In the genomic region with DNA sequence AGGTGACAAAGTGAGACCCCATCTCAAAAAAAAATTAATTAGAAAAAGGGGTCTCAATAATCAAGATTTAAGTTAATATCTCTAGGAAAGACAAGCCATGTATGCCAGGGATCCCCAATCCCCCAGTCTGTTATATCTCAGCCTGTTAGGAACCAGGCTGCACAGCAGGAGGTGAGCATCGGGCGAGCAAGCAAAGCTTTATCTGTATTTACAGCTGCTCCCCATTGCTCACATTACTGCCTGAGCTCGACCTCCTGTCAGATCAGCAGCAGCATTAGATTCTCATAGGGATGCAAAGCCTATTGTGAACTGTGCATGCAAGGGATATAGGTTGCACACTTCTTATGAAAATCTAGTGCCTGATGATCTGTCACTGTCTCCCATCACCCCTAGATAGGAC, we compare ENCODE assay signal across 21 cellular contexts.
A peak's percentile ranks its signal among the peaks of the same experiment; 100 is the strongest.
DNase-seq lines count a peak whose midpoint lies in the region; ATAC-seq, FAIRE-seq and TF ChIP-seq lines count a peak whose summit lies in the region.
"Had no signal": no experiment of that assay in that cellular context is flagged by ENCODE, and none has a peak within 500 bp of the region (broad histone marks: within the 10 kb centered on the region; RNA-seq: fewer than 3 reads in every experiment).

No MANE protein-coding gene starts in this region.

- TF ChIP-seq RAD21 in K562 (CRISPR knock-in tag; conservative IDR thresholded peaks at IDR 0.05 in 1 of 2, IDR thresholded peaks at IDR 0.05 in 1 of 2) = no peak

- no peaks in the 10 kb centered on the region for H3K9me1 ChIP-seq in K562 (ENCODE audit: control insufficient read depth, insufficient read depth, low read length)

- FAIRE-seq in K562 (lab: Jason Lieb, UNC) = no peak
- FAIRE-seq: A549, D721Med, G401.6, GM12891, GM19239 had no signal

- H3K4me3 ChIP-seq in Karpas-422 (ENCODE audit: low read length) (no peak overlapping the region), SJCRH30 (no peak overlapping the region), K562 (no peak overlapping the region)
- H3K4me3 ChIP-seq: A549; BLaER1 treated with 17β-estradiol and CSF1 and Interleukin-3, amounts not matched to agents 10 nM and 100 nM had no signal

- H2AFZ ChIP-seq in Karpas-422 (ENCODE audit: low read length) (no peak overlapping the region), K562 (ENCODE audit: low read depth, low read length) (no peak overlapping the region)

- H3K79me2 ChIP-seq in Karpas-422 (ENCODE audit: low read length) (no peaks in the 10 kb centered on the region), K562 (ENCODE audit: control insufficient read depth, insufficient read depth, low read length) (no peaks in the 10 kb centered on the region)

- TF ChIP-seq CTCF in K562 (IDR thresholded peaks at IDR 0.05 in 2 of 3, conservative IDR thresholded peaks at IDR 0.05 in 1 of 3; ENCODE audit: insufficient read depth in 2 of 3, low read depth in 1 of 3, low read length in 3 of 3) = no peak

- BruUV-seq in K562 (replicated peaks; lab: Mats Ljungman, UMichigan) = no TSS peak

- no peak for TF ChIP-seq EP300 in K562 (IDR thresholded peaks at IDR 0.05; ENCODE audit: low read length)

- H4K20me1 ChIP-seq in Karpas-422 (ENCODE audit: insufficient read depth, low read depth, low read length) = no peaks in the 10 kb centered on the region
- no peaks in the 10 kb centered on the region for H4K20me1 ChIP-seq in K562 (replicated peaks; ENCODE audit: control insufficient read depth, insufficient read depth, low read length)
- H4K20me1 ChIP-seq: BLaER1 treated with 17β-estradiol and CSF1 and Interleukin-3, amounts not matched to agents 10 nM and 100 nM had no signal

- H3K36me3 ChIP-seq in Karpas-422 (ENCODE audit: insufficient read depth, low read length) = no peaks in the 10 kb centered on the region
- no peaks in the 10 kb centered on the region for H3K36me3 ChIP-seq in SJCRH30
- no peaks in the 10 kb centered on the region for H3K36me3 ChIP-seq in K562 (ENCODE audit: control insufficient read depth, insufficient read depth, low read length)
- H3K36me3 ChIP-seq: BLaER1 treated with 17β-estradiol and CSF1 and Interleukin-3, amounts not matched to agents 10 nM and 100 nM had no signal

- H3K4me1 ChIP-seq in Karpas-422 (ENCODE audit: low read length) (peaks cover 13% of the 10 kb centered on the region), SJCRH30 (no peaks in the 10 kb centered on the region), K562 (replicated peaks in 1 of 2; ENCODE audit: control insufficient read depth in 2 of 2, insufficient read depth in 2 of 2, low read length in 2 of 2) (peaks cover 0 to 14% of the 10 kb centered on the region in 2 experiments; a peak in 2 of 5 replicates)
- H3K4me1 ChIP-seq: A549; BLaER1 treated with 17β-estradiol and CSF1 and Interleukin-3, amounts not matched to agents 10 nM and 100 nM; Caco-2 had no signal

- H3K9ac ChIP-seq in Karpas-422 (ENCODE audit: low read length) (no peak overlapping the region), K562 (ENCODE audit: insufficient read depth in 1 of 2, low read depth in 2 of 2, low read length in 2 of 2) (no peak overlapping the region)
- H3K9ac ChIP-seq: BLaER1 treated with 17β-estradiol and CSF1 and Interleukin-3, amounts not matched to agents 10 nM and 100 nM had no signal

- WGBS in K562 (ENCODE audit: insufficient coverage, low coverage, missing lambda C conversion rate) = 3% methylated on average over 3 of the region's 3 CpGs

- POLR2A ChIA-PET in K562 (lab: Yijun Ruan, JAX) = no interaction called here

- CTCF ChIA-PET in K562 (lab: Yijun Ruan, JAX; ENCODE audit: low intra/inter-chr PET ratio) = no interaction called here

- in situ Hi-C loops in K562 (cut with MboI) = no loop called here

- H3K9me2 ChIP-seq in Karpas-422 (replicated peaks; ENCODE audit: insufficient read depth, low read length) = no peaks in the 10 kb centered on the region

- H3K27ac ChIP-seq in Karpas-422 (ENCODE audit: low read length) (no peak overlapping the region), SJCRH30 (no peak overlapping the region), K562 (ENCODE audit: extremely low read depth, low read depth, low read length) (no peak overlapping the region)
- H3K27ac ChIP-seq: 22Rv1; A549; BLaER1 treated with 17β-estradiol and CSF1 and Interleukin-3, amounts not matched to agents 10 nM and 100 nM; C4-2B had no signal

- H3K4me2 ChIP-seq in Karpas-422 (ENCODE audit: low read depth, low read length, poor library complexity, severe bottlenecking) (no peak overlapping the region), K562 (ENCODE audit: insufficient read depth, low read length) (no peak overlapping the region)
- H3K4me2 ChIP-seq: A549; BLaER1 treated with 17β-estradiol and CSF1 and Interleukin-3, amounts not matched to agents 10 nM and 100 nM had no signal

- DNase-seq in Karpas-422 = peak; percentile 9
- DNase-seq in SJCRH30 = peak; percentile 49 to 53
- peak in 2 of 4 experiments; percentile 31 to 70 for DNase-seq in K562 (ENCODE audit: extremely low read depth in 1 of 4, low spot score in 3 of 4)
- DNase-seq in NCI-H2081 (lab: John Stamatoyannopoulos, UW) = no peak
- DNase-seq: AML-193; Caco-2; Calu3; CD4-positive, alpha-beta T cell; CD8-positive, alpha-beta T cell; DMS79 treated with DMSO at 0.1 percent for 48 hours; GF-D8 had no signal

- no peak for TF ChIP-seq POLR2A in K562 (conservative IDR thresholded peaks at IDR 0.05)

- ATAC-seq in K562 = peak; percentile 77
- no peak for ATAC-seq in GM18858 (IDR thresholded peaks at IDR 0.05; ENCODE audit: unreplicated experiment)
- no peak for ATAC-seq in GM18867 (IDR thresholded peaks at IDR 0.05; ENCODE audit: unreplicated experiment)
- ATAC-seq: A549; CD8-positive, alpha-beta T cell had no signal

- H3K27me3 ChIP-seq in Karpas-422 (ENCODE audit: low read length) (no peaks in the 10 kb centered on the region), SJCRH30 (no peaks in the 10 kb centered on the region), K562 (ENCODE audit: control insufficient read depth in 2 of 2, insufficient read depth in 2 of 2, low read length in 2 of 2) (no peaks in the 10 kb centered on the region)
- H3K27me3 ChIP-seq: BLaER1 treated with 17β-estradiol and CSF1 and Interleukin-3, amounts not matched to agents 10 nM and 100 nM had no signal

- H3K9me3 ChIP-seq in Karpas-422 (ENCODE audit: low read length) (no peaks in the 10 kb centered on the region), SJCRH30 (replicated peaks) (no peaks in the 10 kb centered on the region), K562 (replicated peaks; ENCODE audit: control insufficient read depth, insufficient read depth, low read depth, low read length) (no peaks in the 10 kb centered on the region)
- H3K9me3 ChIP-seq: A549, Caco-2 had no signal

- intact Hi-C loops in K562 (cut with micrococcal nuclease) = no loop called here

TF ChIP-seq in K562, 482 proteins besides CTCF, POLR2A, EP300 and RAD21 (continues in another document):
- no peak for TF ChIP-seq ZNF79 (CRISPR knock-in tag; IDR thresholded peaks at IDR 0.05; ENCODE audit: low read depth)
- TF ChIP-seq SP1 (CRISPR knock-in tag; IDR thresholded peaks at IDR 0.05) = no peak
- TF ChIP-seq FOS (IDR thresholded peaks at IDR 0.05; ENCODE audit: extremely low read depth, insufficient read length) = no peak
- TF ChIP-seq, protein P1, sequence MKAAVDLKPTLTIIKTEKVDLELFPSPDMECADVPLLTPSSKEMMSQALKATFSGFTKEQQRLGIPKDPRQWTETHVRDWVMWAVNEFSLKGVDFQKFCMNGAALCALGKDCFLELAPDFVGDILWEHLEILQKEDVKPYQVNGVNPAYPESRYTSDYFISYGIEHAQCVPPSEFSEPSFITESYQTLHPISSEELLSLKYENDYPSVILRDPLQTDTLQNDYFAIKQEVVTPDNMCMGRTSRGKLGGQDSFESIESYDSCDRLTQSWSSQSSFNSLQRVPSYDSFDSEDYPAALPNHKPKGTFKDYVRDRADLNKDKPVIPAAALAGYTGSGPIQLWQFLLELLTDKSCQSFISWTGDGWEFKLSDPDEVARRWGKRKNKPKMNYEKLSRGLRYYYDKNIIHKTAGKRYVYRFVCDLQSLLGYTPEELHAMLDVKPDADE (conservative IDR thresholded peaks at IDR 0.05; ENCODE audit: control insufficient read depth, low read depth, low read length) = no peak
- no peak for TF ChIP-seq MYNN (IDR thresholded peaks at IDR 0.05)
- no peak for TF ChIP-seq MYNN (CRISPR knock-in tag; IDR thresholded peaks at IDR 0.05)

Comparison
In these comparisons a context has a peak if more than half of its experiments do, and no peak if none do; other contexts are left out.
1. DNase-seq: peak in Karpas-422 (single experiment) and SJCRH30 (2 of 2); none in NCI-H2081 (0 of 2).